13 cellular contexts compared by ENCODE assay signal in the genomic region with DNA sequence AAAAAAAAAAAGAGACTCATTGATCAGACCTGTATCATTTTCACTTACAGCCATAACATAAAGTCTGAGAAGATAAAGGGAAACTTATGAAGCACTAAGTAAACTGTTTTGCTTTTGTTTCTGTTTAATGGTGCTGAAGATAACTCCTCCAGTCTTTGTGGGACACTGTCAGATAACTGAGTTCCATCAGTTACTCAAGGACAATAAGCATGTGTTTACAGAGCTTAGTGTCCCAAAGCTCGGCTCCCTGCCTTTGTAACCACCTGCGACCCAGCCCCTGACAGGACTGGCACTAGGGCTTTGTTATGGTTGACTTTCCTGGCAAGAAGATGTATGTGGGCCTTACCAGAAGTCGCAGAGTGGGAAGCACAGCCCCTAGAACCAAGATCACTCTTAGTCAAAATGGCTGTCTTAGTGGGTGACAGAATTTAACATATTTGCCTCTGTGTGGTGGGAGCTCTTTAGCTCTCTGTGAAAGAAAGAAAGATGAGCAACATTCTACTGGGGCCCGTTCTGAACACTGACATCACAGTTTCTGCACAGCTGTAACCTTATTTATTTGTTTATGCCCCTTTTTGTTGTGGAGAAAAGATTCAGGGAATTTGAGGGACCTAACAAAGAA.
"Had no signal": no experiment of that assay in that cellular context is flagged by ENCODE, and none has a peak within 500 bp of the region (broad histone marks: within the 10 kb centered on the region; RNA-seq: fewer than 3 reads in every experiment).

No MANE protein-coding gene starts in this region.

- H3K27ac ChIP-seq: esophagus muscularis mucosa, prostate gland, tibial artery had no signal

- ATAC-seq: activated CD8-positive, alpha-beta T cell treated with anti-CD3 and anti-CD28 coated beads, Interleukin-2, amount 10 ng/mL, durations not matched to agents 7 days and 5 days; naive thymus-derived CD8-positive, alpha-beta T cell; sciatic nerve had no signal

- H3K36me3 ChIP-seq: prostate gland had no signal

- DNase-seq: activated CD4-positive, alpha-beta T cell treated with anti-CD3 and anti-CD28 coated beads, Interleukin-2, amount 10 ng/mL, durations not matched to agents 24 days and 14 days; activated CD8-positive, alpha-beta memory T cell treated with anti-CD3 and anti-CD28 coated beads, Interleukin-2, amount 50 U/mL, for 4 hours; activated CD8-positive, alpha-beta T cell treated with anti-CD3 and anti-CD28 coated beads, Interleukin-2, amount 10 ng/mL, durations not matched to agents 7 days and 5 days; glutamatergic neuron; mesenchymal stem cell; naive thymus-derived CD8-positive, alpha-beta T cell; SIG-M5; T-helper 2 cell; tibial artery had no signal

- H3K9me3 ChIP-seq: esophagus muscularis mucosa, prostate gland, tibial artery had no signal

- H3K4me3 Mint-ChIP-seq: activated CD4-positive, alpha-beta T cell treated with anti-CD3 and anti-CD28 coated beads, Interleukin-2, amount 10 ng/mL, durations not matched to agents 24 days and 14 days; activated CD8-positive, alpha-beta T cell treated with anti-CD3 and anti-CD28 coated beads, Interleukin-2, amount 10 ng/mL, durations not matched to agents 7 days and 5 days; naive thymus-derived CD8-positive, alpha-beta T cell; WTC11 had no signal

- H3K4me1 Mint-ChIP-seq: naive thymus-derived CD8-positive, alpha-beta T cell had no signal

- H3K4me1 ChIP-seq: prostate gland, tibial artery had no signal

- H3K9me3 Mint-ChIP-seq: activated CD4-positive, alpha-beta T cell treated with anti-CD3 and anti-CD28 coated beads, Interleukin-2, amount 10 ng/mL, durations not matched to agents 24 days and 14 days; naive thymus-derived CD8-positive, alpha-beta T cell had no signal

- H3K27ac Mint-ChIP-seq: activated CD4-positive, alpha-beta T cell treated with anti-CD3 and anti-CD28 coated beads, Interleukin-2, amount 10 ng/mL, durations not matched to agents 24 days and 14 days; activated CD8-positive, alpha-beta T cell treated with anti-CD3 and anti-CD28 coated beads, Interleukin-2, amount 10 ng/mL, durations not matched to agents 7 days and 5 days; WTC11 had no signal

- H3K27me3 Mint-ChIP-seq: activated CD4-positive, alpha-beta T cell treated with anti-CD3 and anti-CD28 coated beads, Interleukin-2, amount 10 ng/mL, durations not matched to agents 24 days and 14 days; naive thymus-derived CD8-positive, alpha-beta T cell had no signal

- H3K27me3 ChIP-seq: esophagus muscularis mucosa, tibial artery had no signal

- H3K4me3 ChIP-seq: esophagus muscularis mucosa, prostate gland, tibial artery had no signal
